Comparison of ENCODE assay signal across 1 cellular context in genomic region chr3:13665582-13666226, GRCh38.
TF ChIP-seq lines count a peak whose summit lies in the region.

No MANE protein-coding gene starts in this region.

TF ChIP-seq in HepG2, 621 proteins besides CTCF, POLR2A, EP300 and RAD21 (continued from another document):
- TF ChIP-seq ZNF510 (CRISPR knock-in tag; IDR thresholded peaks at IDR 0.05; ENCODE audit: low read depth) (no peak), GABPB1 (CRISPR knock-in tag; IDR thresholded peaks at IDR 0.05) (no peak), GRHL1 (CRISPR knock-in tag; conservative IDR thresholded peaks at IDR 0.05) (no peak), TP53 (CRISPR knock-in tag; conservative IDR thresholded peaks at IDR 0.05) (no peak), ZEB1 (IDR thresholded peaks at IDR 0.05; ENCODE audit: insufficient replicate concordance, low read depth) (no peak), REST (IDR thresholded peaks at IDR 0.05; ENCODE audit: borderline replicate concordance in 1 of 2, low read depth in 1 of 2, low read length in 2 of 2) (no peak), ZNF572 (CRISPR knock-in tag; IDR thresholded peaks at IDR 0.05) (no peak), ZNF768 (CRISPR knock-in tag; IDR thresholded peaks at IDR 0.05) (peak; percentile 87)
